In genomic region chr20:62181808-62182207, GRCh38 we compare ENCODE assay signal across 9 cellular contexts. TPM values are rescaled to one million over a fixed set of nuclear protein-coding genes. Genes with fewer than 3 reads are reported as not detected.
DNase-seq lines count a peak whose midpoint lies in the region; ATAC-seq and TF ChIP-seq lines count a peak whose summit lies in the region.
"Had no signal": no experiment of that assay in that cellular context is flagged by ENCODE, and none has a peak within 500 bp of the region (broad histone marks: within the 10 kb centered on the region; RNA-seq: fewer than 3 reads in every experiment).

No MANE protein-coding gene starts in this region.

- peak overlapping the region; percentile 77 to 94 (median 89) for H3K4me3 ChIP-seq in fibroblast of lung (replicated peaks in 1 of 4; ENCODE audit: control extremely low read depth in 1 of 4, insufficient read depth in 1 of 4, low read depth in 3 of 4, low read length in 4 of 4)
- peak overlapping the region; percentile 99 for H3K4me3 ChIP-seq in skeletal muscle cell (ENCODE audit: low read depth, low read length)

- H4K20me1 ChIP-seq in fibroblast of lung (ENCODE audit: control insufficient read depth, extremely low read depth, insufficient read depth, low read length) = no peaks in the 10 kb centered on the region

- H3K36me3 ChIP-seq in fibroblast of lung (ENCODE audit: control insufficient read depth, insufficient read depth, low read length) = peaks cover 2% of the 10 kb centered on the region

- no peaks in the 10 kb centered on the region for H3K27me3 ChIP-seq in fibroblast of lung (ENCODE audit: control insufficient read depth, insufficient read depth, low read length)
- H3K27me3 ChIP-seq: body of pancreas had no signal

- POLR2A ChIA-PET in RWPE1 (lab: Yijun Ruan, JAX; ENCODE audit: low non-redundant PET) = no interaction called here

- ATAC-seq in GM21786 (IDR thresholded peaks at IDR 0.05; ENCODE audit: unreplicated experiment) (no peak), HG03159 (IDR thresholded peaks at IDR 0.05; ENCODE audit: unreplicated experiment) (no peak)

- DNase-seq in DMS53 (lab: John Stamatoyannopoulos, UW) (peak; percentile 29), DMS53 treated with DMSO at 0.1 percent for 48 hours (lab: John Stamatoyannopoulos, UW; ENCODE audit: unreplicated experiment) (no peak), RWPE1 (ENCODE audit: low spot score) (peak; percentile 17), fibroblast of lung (ENCODE audit: low read depth in 2 of 2) (no peak), skeletal muscle cell (ENCODE audit: low read depth) (no peak), activated gamma-delta T cell treated with Interleukin-2 at 50 U/mL for 16 hours (no peak)
- DNase-seq: body of pancreas had no signal

- peak overlapping the region; percentile 82 for H3K4me2 ChIP-seq in fibroblast of lung (ENCODE audit: extremely low read depth, insufficient read depth, low read length)

- TF ChIP-seq CTCF in RWPE1 (conservative IDR thresholded peaks at IDR 0.05; ENCODE audit: low read depth) (no peak), fibroblast of lung (conservative IDR thresholded peaks at IDR 0.05 in 1 of 2, IDR thresholded peaks at IDR 0.05 in 1 of 2; ENCODE audit: low read depth in 1 of 2, low read length in 2 of 2) (no peak)

- peaks cover 24% of the 10 kb centered on the region for H3K79me2 ChIP-seq in fibroblast of lung (ENCODE audit: control insufficient read depth, insufficient read depth, low read length)

- peaks cover 2% of the 10 kb centered on the region for H3K4me1 ChIP-seq in fibroblast of lung (ENCODE audit: control insufficient read depth, extremely low read depth, insufficient read depth, low read length)

- CTCF ChIA-PET in RWPE1 (lab: Yijun Ruan, JAX) = no interaction called here

- H3K9ac ChIP-seq in fibroblast of lung (ENCODE audit: insufficient read depth, low read length) = peak overlapping the region; percentile 99

- H3K27ac ChIP-seq in RWPE1 (no peak overlapping the region), fibroblast of lung (ENCODE audit: insufficient read depth, low read length) (peak overlapping the region; percentile 98)

- no peaks in the 10 kb centered on the region for H3K9me3 ChIP-seq in fibroblast of lung (ENCODE audit: control insufficient read depth, insufficient read depth, low read depth, low read length)
- H3K9me3 ChIP-seq: body of pancreas had no signal

- no peak overlapping the region for H2AFZ ChIP-seq in fibroblast of lung (ENCODE audit: low read length)

RNA-seq across cellular contexts. Expression of gene MTG2, which starts 1.0 kb away (rescaled TPM):
- total RNA-seq in fibroblast of lung = 17.5 and 20.5 TPM in 2 replicates
- polyA plus RNA-seq in fibroblast of lung = 16.5 and 26.2 TPM in 2 replicates
- polyA plus RNA-seq in fibroblast of lung (2012) = 19.2 and 33.9 TPM in 2 replicates
- polyA minus RNA-seq in fibroblast of lung (ENCODE audit: low replicate concordance) = 4.1 and 16.1 TPM in 2 replicates

RNA-seq across cellular contexts. Expression of gene SS18L1, which starts 38.2 kb away (rescaled TPM):
- total RNA-seq in fibroblast of lung = 5.6 and 7.4 TPM in 2 replicates
- 3.8 and 4.7 TPM in 2 replicates for polyA plus RNA-seq in fibroblast of lung
- 4.0 TPM in 2 replicates for polyA plus RNA-seq in fibroblast of lung (2012)
- 1.3 and 20.2 TPM in 2 replicates for polyA minus RNA-seq in fibroblast of lung (ENCODE audit: low replicate concordance)

RNA-seq across cellular contexts. Expression of gene HRH3, which starts 38.3 kb away (rescaled TPM):
- total RNA-seq in fibroblast of lung = not detected in 2 replicates
- not detected in 2 replicates for polyA plus RNA-seq in fibroblast of lung
- polyA plus RNA-seq in fibroblast of lung (2012) = not detected in 2 replicates
- polyA minus RNA-seq in fibroblast of lung (ENCODE audit: low replicate concordance) = not detected in 2 replicates

RNA-seq across cellular contexts. Expression of gene PSMA7, which starts 38.6 kb away (rescaled TPM):
- total RNA-seq in fibroblast of lung = 234 and 274 TPM in 2 replicates
- 342 and 397 TPM in 2 replicates for polyA plus RNA-seq in fibroblast of lung
- polyA plus RNA-seq in fibroblast of lung (2012) = 312 and 394 TPM in 2 replicates
- 167 and 214 TPM in 2 replicates for polyA minus RNA-seq in fibroblast of lung (ENCODE audit: low replicate concordance)

RNA-seq across cellular contexts. Expression of gene OSBPL2, which starts 56.5 kb away (rescaled TPM):
- 23.6 and 27.9 TPM in 2 replicates for total RNA-seq in fibroblast of lung
- 11.4 and 13.3 TPM in 2 replicates for polyA plus RNA-seq in fibroblast of lung
- 17.3 and 19.5 TPM in 2 replicates for polyA plus RNA-seq in fibroblast of lung (2012)
- polyA minus RNA-seq in fibroblast of lung (ENCODE audit: low replicate concordance) = 20.6 and 28.4 TPM in 2 replicates

Comparison
In these comparisons a context has a peak if more than half of its experiments do, and no peak if none do; other contexts are left out.
1. DNase-seq: peak in DMS53 (single experiment) and RWPE1 (single experiment); none in DMS53 treated with DMSO at 0.1 percent for 48 hours (single experiment), fibroblast of lung (0 of 2), skeletal muscle cell (single experiment) and activated gamma-delta T cell treated with Interleukin-2 at 50 U/mL for 16 hours (single experiment).